In the genomic region with DNA sequence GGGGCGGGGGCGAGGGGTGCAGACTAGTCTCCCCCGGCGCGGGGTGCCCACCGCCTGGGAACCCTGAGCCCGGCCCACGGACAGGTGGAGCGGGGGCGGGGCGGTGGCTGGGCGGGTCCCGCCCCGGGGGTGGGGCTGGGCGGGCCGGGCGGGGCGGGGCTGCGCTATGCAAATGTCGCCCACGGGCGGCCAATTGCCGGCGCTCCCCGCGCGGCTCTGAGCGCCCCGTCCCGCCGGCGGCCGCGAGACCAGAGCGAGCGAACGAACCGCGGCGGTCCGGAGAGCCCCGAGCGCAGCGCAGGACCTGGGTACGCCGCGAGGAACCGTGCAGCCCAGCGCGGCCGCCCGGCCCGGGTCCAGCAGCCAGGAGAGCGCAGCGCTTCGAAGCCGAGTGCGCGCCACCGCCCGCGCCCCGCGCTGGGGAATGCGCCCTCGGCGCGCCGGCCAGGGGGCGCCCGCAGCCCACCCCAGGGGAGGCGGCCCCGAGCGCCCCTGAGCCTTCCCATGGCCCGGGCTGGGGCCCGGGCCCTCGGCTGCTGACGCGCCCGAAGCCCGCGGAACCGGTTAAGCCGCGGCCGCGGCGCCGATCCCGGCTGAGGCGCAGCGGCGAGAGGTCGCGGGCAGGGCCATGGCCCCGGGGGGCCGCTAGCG, we compare ENCODE assay signal across 8 cellular contexts. TPM values are rescaled to one million over a fixed set of nuclear protein-coding genes. Genes with fewer than 3 reads are reported as not detected.
A peak's percentile ranks its signal among the peaks of the same experiment; 100 is the strongest.
DNase-seq lines count a peak whose midpoint lies in the region; ATAC-seq and TF ChIP-seq lines count a peak whose summit lies in the region.

TSS of gene SEMA3F (plus strand) at position 485 of the 651 bp plus-strand sequence. CDS start 4,299 bp downstream, outside the sequence.

- H3K27me3 Mint-ChIP-seq in Calu3 (ENCODE audit: unreplicated experiment) (peaks cover 49% of the 10 kb centered on the region), chondrocyte (ENCODE audit: low read depth) (no peaks in the 10 kb centered on the region)

- H3K4me1 Mint-ChIP-seq in Calu3 (ENCODE audit: low read depth, unreplicated experiment) (peaks cover 22% of the 10 kb centered on the region), chondrocyte (ENCODE audit: low read depth) (peaks cover 49% of the 10 kb centered on the region)

- H3K36me3 Mint-ChIP-seq in Calu3 (ENCODE audit: insufficient read depth, unreplicated experiment) (peaks cover 13% of the 10 kb centered on the region), chondrocyte (ENCODE audit: low read depth) (no peaks in the 10 kb centered on the region)

- CTCF ChIA-PET in Calu3 (lab: Charles Lee), result no interaction called here

- peak; percentile 71 for ATAC-seq in GM21423 (IDR thresholded peaks at IDR 0.05; ENCODE audit: unreplicated experiment)
- ATAC-seq in left colon, result peak; percentile 77

- no TSS peak for BruUV-seq in Calu3 (replicated peaks; lab: Mats Ljungman, UMichigan)

- H3K27ac Mint-ChIP-seq in Calu3 (ENCODE audit: unreplicated experiment), result peak within 1 kb of the TSS; percentile 55
- peak within 1 kb of the TSS; percentile 65 for H3K27ac Mint-ChIP-seq in chondrocyte (ENCODE audit: unreplicated experiment)

- intact Hi-C loops in Calu3 (cut with micrococcal nuclease; ENCODE audit: unreplicated experiment) (no loop called here), left colon (cut with DNase I, micrococcal nuclease) (no loop called here)

- DNase-seq in Calu3, result peak; percentile 62
- peak; percentile 34 to 51 for DNase-seq in Kasumi-1 (lab: John Stamatoyannopoulos, UW)
- peak; percentile 31 to 49 (median 39) for DNase-seq in activated CD4-positive, CD25-positive, alpha-beta regulatory T cell (lab: John Stamatoyannopoulos, UW)
- no peak for DNase-seq in chondrocyte (ENCODE audit: low spot score)
- peak in 1 of 2 donors; percentile 78 for DNase-seq in left colon
- peak; percentile 67 for DNase-seq in stimulated activated CD4-positive, alpha-beta T cell treated with anti-CD3 and anti-CD28 coated beads, Interleukin-2, amount 100 ng/mL, for 4 hours (ENCODE audit: low read depth)
- DNase-seq in cortex of kidney (lab: John Stamatoyannopoulos, UW), result no peak

- H3K9me3 Mint-ChIP-seq in Calu3 (ENCODE audit: low read depth, unreplicated experiment) (no peaks in the 10 kb centered on the region), chondrocyte (ENCODE audit: low read depth) (no peaks in the 10 kb centered on the region)

- peak within 1 kb of the TSS; percentile 75 for H3K4me3 Mint-ChIP-seq in Calu3 (ENCODE audit: low read depth, unreplicated experiment)
- H3K4me3 Mint-ChIP-seq in chondrocyte (ENCODE audit: unreplicated experiment), result peak within 1 kb of the TSS; percentile 83

- no peak for TF ChIP-seq CTCF in Calu3 (IDR thresholded peaks at IDR 0.05; ENCODE audit: unreplicated experiment)
- TF ChIP-seq CTCF in chondrocyte (IDR thresholded peaks at IDR 0.05), result peak; percentile 39

RNA-seq across cellular contexts. Expression of gene SEMA3F, which starts in this region (rescaled TPM):
- total RNA-seq in Calu3 (2022), result 1.6 and 1.7 TPM in 2 replicates
- total RNA-seq in chondrocyte, result 18.7 to 37.5 TPM (median 36.7 TPM) in 3 replicates
- 10 to 100 TPM; 11.5 to 12.1 TPM for total RNA-seq in left colon

Comparison
In these comparisons a context has a peak if more than half of its experiments do, and no peak if none do; other contexts are left out.
1. DNase-seq: peak in Calu3 (single experiment), Kasumi-1 (2 of 2), activated CD4-positive, CD25-positive, alpha-beta regulatory T cell (4 of 4) and stimulated activated CD4-positive, alpha-beta T cell treated with anti-CD3 and anti-CD28 coated beads, Interleukin-2, amount 100 ng/mL, for 4 hours (single experiment); none in chondrocyte (single experiment) and cortex of kidney (single experiment).